In genomic region chr11:11618973-11619435, GRCh38 we compare ENCODE assay signal across 1 cellular context.
A peak's percentile ranks its signal among the peaks of the same experiment; 100 is the strongest.
TF ChIP-seq lines count a peak whose summit lies in the region.

No MANE protein-coding gene starts in this region.

TF ChIP-seq in A549, 52 proteins besides CTCF, POLR2A, EP300 and RAD21:
- TF ChIP-seq MYC (IDR thresholded peaks at IDR 0.05; ENCODE audit: borderline replicate concordance, low read length) (no peak; the same call in 1 of the 2 replicates), TP53 (CRISPR knock-in tag; IDR thresholded peaks at IDR 0.05) (no peak), NPAS2 (CRISPR knock-in tag; IDR thresholded peaks at IDR 0.05; ENCODE audit: borderline replicate concordance) (peak; percentile 80), CHD2 (IDR thresholded peaks at IDR 0.05; ENCODE audit: low read length, partially characterized antibody) (no peak), REST (IDR thresholded peaks at IDR 0.05) (no peak), MAX (IDR thresholded peaks at IDR 0.05) (peak; percentile 56; the same call in 1 of the 2 replicates), SMC3 (IDR thresholded peaks at IDR 0.05) (peak; percentile 26; the same call in 1 of the 3 replicates)
